ENCODE assay signal across 13 cellular contexts in genomic region chr2:46534589-46534988, GRCh38. TPM values are rescaled to one million over a fixed set of nuclear protein-coding genes. Genes with fewer than 3 reads are reported as not detected.
DNase-seq lines count a peak whose midpoint lies in the region; ATAC-seq and TF ChIP-seq lines count a peak whose summit lies in the region.
"Had no signal": no experiment of that assay in that cellular context is flagged by ENCODE, and none has a peak within 500 bp of the region (broad histone marks: within the 10 kb centered on the region; RNA-seq: fewer than 3 reads in every experiment).

No MANE protein-coding gene starts in this region.

- peaks cover 52% of the 10 kb centered on the region for H3K4me1 Mint-ChIP-seq in activated T-cell treated with anti-CD3 and anti-CD28 coated beads, Interleukin-2, amount 50 U/mL, for 24 hours (ENCODE audit: low read depth)
- H3K4me1 Mint-ChIP-seq in activated B cell treated with CpG ODN at 0.5 μM for 24 hours: peaks cover 54% of the 10 kb centered on the region

- H3K27ac Mint-ChIP-seq in activated T-cell treated with anti-CD3 and anti-CD28 coated beads, Interleukin-2, amount 50 U/mL, for 24 hours: peak overlapping the region; percentile 67
- peak overlapping the region; percentile 89 for H3K27ac Mint-ChIP-seq in activated B cell treated with CpG ODN at 0.5 μM for 24 hours

- no peak for TF ChIP-seq POLR2A in sigmoid colon (IDR thresholded peaks at IDR 0.05)

- DNase-seq in activated T-cell treated with anti-CD3 and anti-CD28 coated beads, Interleukin-2, amount 50 U/mL, for 24 hours: no peak
- no peak for DNase-seq in activated T-cell treated with anti-CD3 and anti-CD28 coated beads, Interleukin-2, amount 50 U/mL, for 1 hour
- no peak for DNase-seq in MM.1S
- no peak for DNase-seq in activated B cell treated with CpG ODN at 0.5 μM for 24 hours
- DNase-seq in stimulated activated naive CD8-positive, alpha-beta T cell treated with anti-CD3 and anti-CD28 coated beads, Interleukin-15, Interleukin-2, amounts not matched to agents 100 U/mL and 50 U/mL, for 24 hours: no peak
- no peak for DNase-seq in sigmoid colon
- no peak for DNase-seq in NK-92 treated with Interleukin-12 subunit alpha and Interleukin-12 subunit beta, amount 100 ng/mL, for 24 hours (lab: John Stamatoyannopoulos, UW)
- no peak for DNase-seq in COLO668 (lab: John Stamatoyannopoulos, UW; ENCODE audit: unreplicated experiment)
- DNase-seq: midbrain, NCI-H2081 treated with DMSO at 0.1 percent for 48 hours had no signal

- H3F3A ChIP-seq in MM.1S (ENCODE audit: insufficient read depth, low read length): peaks cover 16% of the 10 kb centered on the region

- peak overlapping the region; percentile 60 for H3K4me2 ChIP-seq in MM.1S (ENCODE audit: low read depth, low read length)
- H3K4me2 ChIP-seq: A549, smooth muscle cell had no signal

- H3K9me2 ChIP-seq in MM.1S (replicated peaks; ENCODE audit: insufficient read depth, low read length): no peaks in the 10 kb centered on the region

- H3K27me3 ChIP-seq in MM.1S (replicated peaks; ENCODE audit: insufficient read depth, low read length) (no peaks in the 10 kb centered on the region), sigmoid colon (no peaks in the 10 kb centered on the region)

- H3K36me3 ChIP-seq in MM.1S (replicated peaks; ENCODE audit: insufficient read depth, low read length): no peaks in the 10 kb centered on the region
- H3K36me3 ChIP-seq in sigmoid colon: peaks cover 0 to 8% (median 0%) of the 10 kb centered on the region in 4 donors

- intact Hi-C loops in activated B cell treated with CpG ODN at 0.5 μM for 24 hours (cut with micrococcal nuclease): no loop called here
- intact Hi-C loops in sigmoid colon (cut with DNase I): no loop called here

- H3K4me1 ChIP-seq in MM.1S (ENCODE audit: low read length): peaks cover 19% of the 10 kb centered on the region
- peaks cover 0 to 4% (median under 1%) of the 10 kb centered on the region in 4 donors for H3K4me1 ChIP-seq in sigmoid colon

- no peak overlapping the region for H3K9ac ChIP-seq in MM.1S (ENCODE audit: low read length)

- no peaks in the 10 kb centered on the region for H3K9me3 Mint-ChIP-seq in activated T-cell treated with anti-CD3 and anti-CD28 coated beads, Interleukin-2, amount 50 U/mL, for 24 hours
- H3K9me3 Mint-ChIP-seq in activated B cell treated with CpG ODN at 0.5 μM for 24 hours: peaks cover 11% of the 10 kb centered on the region

- H3K27ac ChIP-seq in MM.1S (ENCODE audit: low read length) (peak overlapping the region; percentile 19; the same call in 1 of the 2 replicates), sigmoid colon (peak overlapping the region in 1 of 4 donors; percentile 30)
- H3K27ac ChIP-seq: A549 had no signal

- H3K27me3 Mint-ChIP-seq in activated T-cell treated with anti-CD3 and anti-CD28 coated beads, Interleukin-2, amount 50 U/mL, for 24 hours: no peaks in the 10 kb centered on the region
- no peaks in the 10 kb centered on the region for H3K27me3 Mint-ChIP-seq in activated B cell treated with CpG ODN at 0.5 μM for 24 hours

- H3K36me3 Mint-ChIP-seq in activated T-cell treated with anti-CD3 and anti-CD28 coated beads, Interleukin-2, amount 50 U/mL, for 24 hours (ENCODE audit: low read depth): peaks cover 3% of the 10 kb centered on the region
- H3K36me3 Mint-ChIP-seq in activated B cell treated with CpG ODN at 0.5 μM for 24 hours (ENCODE audit: low read depth): peaks cover 4% of the 10 kb centered on the region

- H3K4me3 ChIP-seq in MM.1S (ENCODE audit: low read length) (peak overlapping the region; percentile 11; the same call in 1 of the 2 replicates), sigmoid colon (no peak overlapping the region)
- H3K4me3 ChIP-seq: A549, smooth muscle cell had no signal

- CTCF ChIA-PET in activated B cell treated with CpG ODN at 0.5 μM for 24 hours (lab: Charles Lee): no interaction called here

- 64 to 85% methylated on average over 6 of the region's 6 CpGs for WGBS in sigmoid colon, 2 donors

- H3K79me2 ChIP-seq in MM.1S (ENCODE audit: low read length): no peaks in the 10 kb centered on the region

- ATAC-seq in activated B cell treated with CpG ODN at 0.5 μM for 24 hours (ENCODE audit: low read depth): peak; percentile 65
- peak; percentile 37 for ATAC-seq in stimulated activated naive CD8-positive, alpha-beta T cell treated with anti-CD3 and anti-CD28 coated beads, Interleukin-15, Interleukin-2, amounts not matched to agents 100 U/mL and 50 U/mL, for 24 hours
- ATAC-seq: A549 had no signal

- TF ChIP-seq CTCF in MM.1S (IDR thresholded peaks at IDR 0.05; ENCODE audit: low read length) (no peak), activated B cell treated with CpG ODN at 0.5 μM for 24 hours (IDR thresholded peaks at IDR 0.05) (no peak), sigmoid colon (IDR thresholded peaks at IDR 0.05) (no peak)

- H4K20me1 ChIP-seq in MM.1S (ENCODE audit: insufficient read depth, low read length): no peaks in the 10 kb centered on the region

- no peak for TF ChIP-seq EP300 in sigmoid colon (IDR thresholded peaks at IDR 0.05)

- POLR2A ChIA-PET in activated B cell treated with CpG ODN at 0.5 μM for 24 hours (lab: Charles Lee): interaction anchor here (0.5 to 1.8 kb wide), 5 partner anchors 10 to 1180 kb away, joined by 3 to 10 read pairs (median 4); no protein-coding TSS in a partner anchor

- peak overlapping the region; percentile 54 for H3K4me3 Mint-ChIP-seq in activated T-cell treated with anti-CD3 and anti-CD28 coated beads, Interleukin-2, amount 50 U/mL, for 24 hours
- H3K4me3 Mint-ChIP-seq in activated B cell treated with CpG ODN at 0.5 μM for 24 hours: peak overlapping the region; percentile 62

- peak overlapping the region; percentile 8; the same call in 1 of the 2 replicates for H2AFZ ChIP-seq in MM.1S (ENCODE audit: low read length)

- no peaks in the 10 kb centered on the region for H3K9me3 ChIP-seq in MM.1S (replicated peaks; ENCODE audit: insufficient read depth, low read length)
- no peaks in the 10 kb centered on the region for H3K9me3 ChIP-seq in sigmoid colon
- H3K9me3 ChIP-seq: A549 had no signal

RNA-seq across cellular contexts. Expression of gene RHOQ, which starts 7.7 kb away (rescaled TPM):
- total RNA-seq in activated B cell treated with CpG ODN at 0.5 μM for 24 hours: 64.3 and 75.0 TPM in 2 replicates
- 100 to 1,000 TPM; 124 to 146 (median 136) TPM for total RNA-seq in sigmoid colon
- 10 to 100 TPM; 17.1 to 37.2 (median 24.7) TPM for polyA plus RNA-seq in sigmoid colon

RNA-seq across cellular contexts. Expression of gene ATP6V1E2, which starts 7.8 kb away (rescaled TPM):
- total RNA-seq in activated B cell treated with CpG ODN at 0.5 μM for 24 hours (7.3 and 8.1 TPM in 2 replicates), sigmoid colon (1 to 10 TPM; 1.9 to 7.1 (median 3.6) TPM)
- 1 to 10 TPM; 1.8 to 4.3 (median 2.1) TPM for polyA plus RNA-seq in sigmoid colon

RNA-seq across cellular contexts. Expression of gene TMEM247, which starts 55.2 kb away (rescaled TPM):
- not detected in 2 replicates for total RNA-seq in activated B cell treated with CpG ODN at 0.5 μM for 24 hours
- total RNA-seq in sigmoid colon: not detected
- not detected for polyA plus RNA-seq in sigmoid colon
- total RNA-seq: SK-MEL-5, smooth muscle cell had no signal
- polyA plus RNA-seq: A549, smooth muscle cell had no signal
